In genomic region chr13:49697468-49697867, GRCh38 we compare ENCODE assay signal across 29 cellular contexts.
"Had no signal": no experiment of that assay in that cellular context is flagged by ENCODE, and none has a peak within 500 bp of the region (broad histone marks: within the 10 kb centered on the region; RNA-seq: fewer than 3 reads in every experiment).

No MANE protein-coding gene starts in this region.

- H3K36me3 ChIP-seq: uterus had no signal

- DNase-seq: stimulated activated CD4-positive, alpha-beta T cell treated with anti-CD3 and anti-CD28 coated beads, Interleukin-2, amount 100 ng/mL, for 48 hours; stimulated activated CD4-positive, alpha-beta T cell treated with anti-CD3 and anti-CD28 coated beads, Interleukin-4, amount 100 ng/mL, for 1 hour; stimulated activated CD4-positive, alpha-beta T cell treated with anti-CD3 and anti-CD28 coated beads, Interleukin-4, amount 100 ng/mL, for 24 hours; stimulated activated CD4-positive, alpha-beta T cell treated with anti-CD3 and anti-CD28 coated beads, Interleukin-4, amount 100 ng/mL, for 4 hours; stimulated activated CD8-positive, alpha-beta memory T cell treated with anti-CD3 and anti-CD28 coated beads, Interleukin-4, amount 100 ng/mL, for 48 hours; stimulated activated naive B cell treated with anti-CD40 and anti-IgM and Interleukin-4, amounts not matched to agents 10 μg/mL and 1 μg/mL and 100 μg/mL, for 72 hours; stimulated activated naive CD4-positive, alpha-beta T cell; stimulated activated naive CD4-positive, alpha-beta T cell treated with Interleukin-2 at 50 U/mL for 16 hours; stimulated activated naive CD8-positive, alpha-beta T cell treated with anti-CD3 and anti-CD28 coated beads, Interleukin-15, amount 100 ng/mL, for 72 hours; stimulated activated naive CD8-positive, alpha-beta T cell treated with anti-CD3 and anti-CD28 coated beads, Interleukin-15, Interleukin-2, amounts not matched to agents 100 U/mL and 50 U/mL, for 24 hours; stomach; substantia nigra; testis; thyroid gland; tibial artery; transverse colon; trophoblast cell; upper lobe of left lung; upper lobe of right lung; uterus had no signal

- H3K27ac Mint-ChIP-seq: stimulated activated effector memory CD8-positive, alpha-beta T cell treated with anti-CD3 and anti-CD28 coated beads, Interleukin-12 subunit alpha, Interleukin-12 subunit beta, amount 100 ng/mL, for 72 hours; stimulated activated memory B cell treated with anti-CD40 and anti-IgM and Interleukin-4, amounts not matched to agents 10 μg/mL and 1 μg/mL and 100 μg/mL, for 72 hours; stimulated activated naive B cell treated with anti-CD40 and anti-IgM and Interleukin-4, amounts not matched to agents 10 μg/mL and 1 μg/mL and 100 μg/mL, for 72 hours; stimulated activated naive CD8-positive, alpha-beta T cell treated with anti-CD3 and anti-CD28 coated beads, Interleukin-15, amount 100 ng/mL, for 72 hours; stimulated activated naive CD8-positive, alpha-beta T cell treated with anti-CD3 and anti-CD28 coated beads, Interleukin-15, Interleukin-2, amounts not matched to agents 100 ng/mL and 50 ng/mL, for 24 hours; type B pancreatic cell had no signal

- H3K27ac ChIP-seq: stomach, suprapubic skin, testis, thoracic aorta, thyroid gland, tibial artery, tibial nerve, transverse colon, upper lobe of left lung, upper lobe of right lung, uterus, vagina had no signal

- H3K4me3 ChIP-seq: stomach, suprapubic skin, testis, thoracic aorta, thyroid gland, tibial artery, tibial nerve, transverse colon, upper lobe of left lung, upper lobe of right lung, uterus, vagina had no signal

- H3K27me3 Mint-ChIP-seq: stimulated activated memory B cell treated with anti-CD40 and anti-IgM and Interleukin-4, amounts not matched to agents 10 μg/mL and 1 μg/mL and 100 μg/mL, for 72 hours; stimulated activated naive B cell treated with anti-CD40 and anti-IgM and Interleukin-4, amounts not matched to agents 10 μg/mL and 1 μg/mL and 100 μg/mL, for 72 hours; stimulated activated naive CD8-positive, alpha-beta T cell treated with anti-CD3 and anti-CD28 coated beads, Interleukin-15, amount 100 ng/mL, for 72 hours; stimulated activated naive CD8-positive, alpha-beta T cell treated with anti-CD3 and anti-CD28 coated beads, Interleukin-15, Interleukin-2, amounts not matched to agents 100 ng/mL and 50 ng/mL, for 24 hours; type B pancreatic cell had no signal

- H3K9me3 ChIP-seq: stomach, suprapubic skin, testis, thoracic aorta, thyroid gland, tibial artery, tibial nerve, transverse colon, upper lobe of left lung, upper lobe of right lung, uterus, vagina had no signal

- ATAC-seq: stimulated activated effector memory CD8-positive, alpha-beta T cell treated with anti-CD3 and anti-CD28 coated beads, Interleukin-12 subunit alpha, Interleukin-12 subunit beta, amount 100 ng/mL, for 72 hours; stimulated activated memory B cell treated with anti-CD40 and anti-IgM and Interleukin-4, amounts not matched to agents 10 μg/mL and 1 μg/mL and 100 μg/mL, for 72 hours; stimulated activated naive B cell treated with anti-CD40 and anti-IgM and Interleukin-4, amounts not matched to agents 10 μg/mL and 1 μg/mL and 100 μg/mL, for 72 hours; stimulated activated naive CD8-positive, alpha-beta T cell treated with anti-CD3 and anti-CD28 coated beads, Interleukin-15, amount 100 ng/mL, for 72 hours; stimulated activated naive CD8-positive, alpha-beta T cell treated with anti-CD3 and anti-CD28 coated beads, Interleukin-15, Interleukin-2, amounts not matched to agents 100 U/mL and 50 U/mL, for 24 hours; upper lobe of right lung had no signal

- H3K4me3 Mint-ChIP-seq: stimulated activated effector memory CD8-positive, alpha-beta T cell treated with anti-CD3 and anti-CD28 coated beads, Interleukin-12 subunit alpha, Interleukin-12 subunit beta, amount 100 ng/mL, for 72 hours; stimulated activated memory B cell treated with anti-CD40 and anti-IgM and Interleukin-4, amounts not matched to agents 10 μg/mL and 1 μg/mL and 100 μg/mL, for 72 hours; stimulated activated naive B cell treated with anti-CD40 and anti-IgM and Interleukin-4, amounts not matched to agents 10 μg/mL and 1 μg/mL and 100 μg/mL, for 72 hours; stimulated activated naive CD8-positive, alpha-beta T cell treated with anti-CD3 and anti-CD28 coated beads, Interleukin-15, amount 100 ng/mL, for 72 hours; stimulated activated naive CD8-positive, alpha-beta T cell treated with anti-CD3 and anti-CD28 coated beads, Interleukin-15, Interleukin-2, amounts not matched to agents 100 ng/mL and 50 ng/mL, for 24 hours; type B pancreatic cell had no signal

- H3K9me3 Mint-ChIP-seq: stimulated activated effector memory CD8-positive, alpha-beta T cell treated with anti-CD3 and anti-CD28 coated beads, Interleukin-12 subunit alpha, Interleukin-12 subunit beta, amount 100 ng/mL, for 72 hours; stimulated activated memory B cell treated with anti-CD40 and anti-IgM and Interleukin-4, amounts not matched to agents 10 μg/mL and 1 μg/mL and 100 μg/mL, for 72 hours; stimulated activated naive B cell treated with anti-CD40 and anti-IgM and Interleukin-4, amounts not matched to agents 10 μg/mL and 1 μg/mL and 100 μg/mL, for 72 hours; stimulated activated naive CD8-positive, alpha-beta T cell treated with anti-CD3 and anti-CD28 coated beads, Interleukin-15, amount 100 ng/mL, for 72 hours; stimulated activated naive CD8-positive, alpha-beta T cell treated with anti-CD3 and anti-CD28 coated beads, Interleukin-15, Interleukin-2, amounts not matched to agents 100 ng/mL and 50 ng/mL, for 24 hours; type B pancreatic cell had no signal

- FAIRE-seq: urothelium cell line had no signal

- H3K4me1 Mint-ChIP-seq: stimulated activated effector memory CD8-positive, alpha-beta T cell treated with anti-CD3 and anti-CD28 coated beads, Interleukin-12 subunit alpha, Interleukin-12 subunit beta, amount 100 ng/mL, for 72 hours; stimulated activated naive CD8-positive, alpha-beta T cell treated with anti-CD3 and anti-CD28 coated beads, Interleukin-15, amount 100 ng/mL, for 72 hours had no signal

- H3K4me1 ChIP-seq: testis, thyroid gland, tibial artery, tibial nerve, upper lobe of left lung, upper lobe of right lung, uterus had no signal

- H3K27me3 ChIP-seq: stomach, suprapubic skin, testis, thyroid gland, tibial artery, tibial nerve, transverse colon, upper lobe of left lung, upper lobe of right lung, uterus, vagina had no signal
